In genomic region chr6:33392979-33393378, GRCh38 we compare ENCODE assay signal across 1 cellular context.
TF ChIP-seq lines count a peak whose summit lies in the region.

No MANE protein-coding gene starts in this region.

TF ChIP-seq in endothelial cell of umbilical vein, 7 proteins besides CTCF, POLR2A, EP300 and RAD21:
- no peak for TF ChIP-seq EZH2 (IDR thresholded peaks at IDR 0.05; ENCODE audit: borderline replicate concordance, low read depth, low read length, severe bottlenecking)
- no peak for TF ChIP-seq MYC (IDR thresholded peaks at IDR 0.05; ENCODE audit: low read depth, low read length)
- no peak for TF ChIP-seq GATA2 (IDR thresholded peaks at IDR 0.05; ENCODE audit: insufficient read depth, insufficient read length, low read depth, low read length)
- TF ChIP-seq POLR2AphosphoS5 (IDR thresholded peaks at IDR 0.05; ENCODE audit: insufficient read depth, low read depth, low read length), result no peak
- no peak for TF ChIP-seq MAX (IDR thresholded peaks at IDR 0.05; ENCODE audit: insufficient read depth, insufficient read length)
- no peak for TF ChIP-seq FOS (IDR thresholded peaks at IDR 0.05; ENCODE audit: borderline replicate concordance, insufficient read depth, low read length)
- no peak for TF ChIP-seq JUN (IDR thresholded peaks at IDR 0.05; ENCODE audit: borderline replicate concordance, insufficient read depth, insufficient read length, low read depth)
